ENCODE assay signal across 35 cellular contexts in the genomic region with DNA sequence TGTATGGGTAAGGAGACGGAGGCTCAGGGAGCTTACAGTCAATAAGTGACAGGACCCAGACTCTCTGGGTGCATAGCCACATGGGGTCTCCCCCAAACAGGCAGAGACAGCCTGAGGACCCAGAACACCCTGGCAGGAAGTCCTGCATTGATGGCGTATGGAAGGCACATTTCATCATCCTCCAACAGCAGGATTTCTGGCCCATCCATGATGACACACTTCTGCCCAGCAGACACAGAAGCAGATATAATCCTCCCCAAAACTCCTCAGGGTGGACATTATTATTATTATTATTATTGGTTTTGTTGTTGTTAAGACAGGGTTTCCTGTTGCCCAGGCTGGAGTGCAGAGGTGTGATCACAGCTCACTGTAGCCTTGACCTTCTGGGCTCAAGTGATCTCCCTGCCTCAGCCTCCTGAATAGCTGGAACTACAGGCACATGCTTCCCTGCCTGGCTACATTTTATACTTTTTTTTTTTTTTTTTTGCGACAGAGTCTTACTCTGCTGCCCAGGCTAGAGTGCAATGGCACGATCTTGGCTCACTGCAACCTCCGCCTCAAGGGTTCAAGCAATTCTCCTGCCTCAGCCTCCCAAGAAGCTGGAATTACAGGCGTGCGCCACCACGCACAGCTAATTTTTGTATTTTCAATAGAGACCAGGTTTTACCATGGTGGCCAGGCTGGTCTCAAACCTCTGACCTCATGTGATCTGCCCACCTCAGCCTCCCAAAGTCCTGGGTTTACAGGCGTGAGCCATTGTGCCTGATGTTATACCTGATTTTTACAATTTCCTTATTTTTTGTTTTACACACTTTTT. TPM values are rescaled to one million over a fixed set of nuclear protein-coding genes. Genes with fewer than 3 reads are reported as not detected.
"Had no signal": no experiment of that assay in that cellular context is flagged by ENCODE, and none has a peak within 500 bp of the region (broad histone marks: within the 10 kb centered on the region; RNA-seq: fewer than 3 reads in every experiment).

No MANE protein-coding gene starts in this region.

- H3K4me3 ChIP-seq: coronary artery, dorsolateral prefrontal cortex, gastroesophageal sphincter, psoas muscle, smooth muscle cell, uterus had no signal

- DNase-seq: activated CD4-positive, alpha-beta memory T cell treated with anti-CD3 and anti-CD28 coated beads for 36 hours; activated CD4-positive, alpha-beta T cell treated with anti-CD3 and anti-CD28 coated beads, Interleukin-2, amount 10 ng/mL, durations not matched to agents 24 days and 14 days; activated CD4-positive, CD25-positive, alpha-beta regulatory T cell treated with anti-CD3 and anti-CD28 coated beads, Interleukin-2, amount 50 U/mL, for 72 hours; activated CD8-positive, alpha-beta memory T cell treated with anti-CD3 and anti-CD28 coated beads, Interleukin-2, amount 50 U/mL, for 4 hours; activated gamma-delta T cell; activated naive CD4-positive, alpha-beta T cell treated with anti-CD3 and anti-CD28 coated beads, Interleukin-2, amount 10 ng/mL, durations not matched to agents 7 days and 5 days; activated naive CD8-positive, alpha-beta T cell treated with anti-CD3 and anti-CD28 coated beads, Interleukin-2, amount 10 ng/mL, durations not matched to agents 7 days and 5 days; activated T-cell treated with anti-CD3 and anti-CD28 coated beads, Interleukin-2, amount 50 U/mL, for 1 hour; amniotic stem cell; brain microvascular endothelial cell; dorsolateral prefrontal cortex; effector memory CD4-positive, alpha-beta T cell; hippocampal formation; left cardiac atrium; mammary epithelial cell; nephron progenitor cell; nucleus accumbens; psoas muscle; stimulated activated CD4-positive, alpha-beta T cell treated with anti-CD3 and anti-CD28 coated beads, Interleukin-1b, Interleukin-23, amount 100 ng/mL, for 48 hours; stimulated activated CD4-positive, alpha-beta T cell treated with anti-CD3 and anti-CD28 coated beads, Interleukin-4, amount 100 ng/mL, for 4 hours; stimulated activated CD8-positive, alpha-beta memory T cell treated with anti-CD3 and anti-CD28 coated beads, Interleukin-4, amount 100 ng/mL, for 48 hours; stimulated activated naive CD8-positive, alpha-beta T cell treated with anti-CD3 and anti-CD28 coated beads, Interleukin-15, amount 100 ng/mL, for 72 hours; substantia nigra; T-helper 9 cell; uterus; WERI-Rb-1 had no signal

- H3K36me3 ChIP-seq: brain microvascular endothelial cell, gastroesophageal sphincter, uterus, WERI-Rb-1 had no signal

- H3K27ac ChIP-seq: brain microvascular endothelial cell, coronary artery, dorsolateral prefrontal cortex, gastroesophageal sphincter, parathyroid adenoma, psoas muscle, uterus, WERI-Rb-1 had no signal

- H3K79me2 ChIP-seq: parathyroid adenoma had no signal

- FAIRE-seq: astrocyte, keratinocyte had no signal

- H3K9ac ChIP-seq: parathyroid adenoma had no signal

- H2AFZ ChIP-seq: parathyroid adenoma had no signal

- H3K9me3 ChIP-seq: gastroesophageal sphincter, psoas muscle, uterus had no signal

- H3K4me1 ChIP-seq: parathyroid adenoma, psoas muscle had no signal

- ATAC-seq: gastroesophageal sphincter; left cardiac atrium; psoas muscle; stimulated activated memory B cell treated with anti-CD40 and anti-IgM and Interleukin-4, amounts not matched to agents 10 μg/mL and 1 μg/mL and 100 μg/mL, for 72 hours; stimulated activated naive CD8-positive, alpha-beta T cell treated with anti-CD3 and anti-CD28 coated beads, Interleukin-15, amount 100 ng/mL, for 72 hours had no signal

- H3K4me2 ChIP-seq: smooth muscle cell had no signal

- H3K27me3 ChIP-seq: brain microvascular endothelial cell, dorsolateral prefrontal cortex, uterus had no signal

RNA-seq across cellular contexts. Expression of gene ASB16, which starts 35.5 kb away (rescaled TPM):
- total RNA-seq: astrocyte, cerebellum, epithelial cell of proximal tubule, mammary epithelial cell, smooth muscle cell had no signal
- polyA plus RNA-seq: keratinocyte, mammary epithelial cell had no signal
